ENCODE assay signal across 9 cellular contexts in genomic region chr12:118645219-118645618, GRCh38.
DNase-seq lines count a peak whose midpoint lies in the region; ATAC-seq and TF ChIP-seq lines count a peak whose summit lies in the region.
"Had no signal": no experiment of that assay in that cellular context is flagged by ENCODE, and none has a peak within 500 bp of the region (broad histone marks: within the 10 kb centered on the region; RNA-seq: fewer than 3 reads in every experiment).

No MANE protein-coding gene starts in this region.

- H3K79me2 ChIP-seq in GM23338 (replicated peaks; ENCODE audit: insufficient read depth), result no peaks in the 10 kb centered on the region

- H4K20me1 ChIP-seq in GM23338 (replicated peaks; ENCODE audit: insufficient read depth), result no peaks in the 10 kb centered on the region

- 0 out of 2 replicates have a peak, but pooled peaks cover 4% of the 10 kb centered on the region for H3K9me2 ChIP-seq in GM23338 (ENCODE audit: insufficient read depth)

- ATAC-seq in GM23338, result 0 out of 3 replicates have a peak, but pooled peaks have one; percentile 31

- H3K4me3 ChIP-seq in GM23338, result no peak overlapping the region
- H3K4me3 ChIP-seq: sigmoid colon, SK-N-MC had no signal

- 0 out of 2 replicates have a peak, but pooled peaks cover 3% of the 10 kb centered on the region for H3K4me1 ChIP-seq in GM23338 (ENCODE audit: insufficient read depth)
- H3K4me1 ChIP-seq: sigmoid colon had no signal

- no peaks in the 10 kb centered on the region; the same call in 2 of the 3 replicates for H3K9me3 Mint-ChIP-seq in GM23338

- no peak overlapping the region for H3K27ac ChIP-seq in GM23338 (ENCODE audit: low read depth)
- H3K27ac ChIP-seq: sigmoid colon, SK-N-MC had no signal

- no peak for TF ChIP-seq CTCF in GM23338 (conservative IDR thresholded peaks at IDR 0.05; ENCODE audit: low read depth in 2 of 2)

- no peak overlapping the region for H3K4me3 Mint-ChIP-seq in GM23338

- no peaks in the 10 kb centered on the region for H3K27me3 ChIP-seq in GM23338 (ENCODE audit: insufficient read depth)
- H3K27me3 ChIP-seq: sigmoid colon had no signal

- no peaks in the 10 kb centered on the region for H3K36me3 ChIP-seq in GM23338 (ENCODE audit: insufficient read depth)
- H3K36me3 ChIP-seq: sigmoid colon had no signal

- H3K27me3 Mint-ChIP-seq in GM23338 (ENCODE audit: insufficient read depth, low read depth, poor library complexity), result peaks cover 3% of the 10 kb centered on the region

- no peak overlapping the region for H2AFZ ChIP-seq in GM23338

- H3K36me3 Mint-ChIP-seq in GM23338 (ENCODE audit: low read depth), result no peaks in the 10 kb centered on the region

- no peaks in the 10 kb centered on the region for H3F3A ChIP-seq in GM23338 (replicated peaks; ENCODE audit: low read depth)

- H3K27ac Mint-ChIP-seq in GM23338, result no peak overlapping the region

- H3K4me1 Mint-ChIP-seq in GM23338, result no peaks in the 10 kb centered on the region

- H3K4me2 ChIP-seq in GM23338, result no peak overlapping the region

- DNase-seq in EH (ENCODE audit: low read depth) (peak; percentile 1), GM23338 (ENCODE audit: low spot score) (peak; percentile 85), iPS-NIHi11 (ENCODE audit: low spot score) (peak; percentile 64), GM19238 (ENCODE audit: insufficient read length, low spot score) (no peak), NCI-H526 treated with DMSO at 0.1 percent for 48 hours (lab: John Stamatoyannopoulos, UW) (no peak), NCI-H1105 (lab: John Stamatoyannopoulos, UW) (no peak)
- DNase-seq: sigmoid colon had no signal

TF ChIP-seq in GM23338, 12 proteins besides CTCF, POLR2A, EP300 and RAD21 (continues in another document):
- no peak for TF ChIP-seq EZH2 (IDR thresholded peaks at IDR 0.05; ENCODE audit: low read depth, unreplicated experiment)

TF ChIP-seq in PFSK-1, 5 proteins besides CTCF, POLR2A, EP300 and RAD21:
- TF ChIP-seq SIN3A (IDR thresholded peaks at IDR 0.05; ENCODE audit: borderline replicate concordance, insufficient read depth, low read length) (no peak), REST (IDR thresholded peaks at IDR 0.05; ENCODE audit: insufficient read depth in 1 of 2, low read depth in 2 of 2, low read length in 2 of 2) (peak; percentile 79 to 97)
TF ChIP-seq in PFSK-1: peak in this region for 1.

Comparison
In these comparisons a context has a peak if more than half of its experiments do, and no peak if none do; other contexts are left out.
1. DNase-seq: peak in EH (single experiment), GM23338 (single experiment) and iPS-NIHi11 (single experiment); none in GM19238 (single experiment), NCI-H526 treated with DMSO at 0.1 percent for 48 hours (single experiment) and NCI-H1105 (single experiment).